9 cellular contexts compared by ENCODE assay signal in the genomic region with DNA sequence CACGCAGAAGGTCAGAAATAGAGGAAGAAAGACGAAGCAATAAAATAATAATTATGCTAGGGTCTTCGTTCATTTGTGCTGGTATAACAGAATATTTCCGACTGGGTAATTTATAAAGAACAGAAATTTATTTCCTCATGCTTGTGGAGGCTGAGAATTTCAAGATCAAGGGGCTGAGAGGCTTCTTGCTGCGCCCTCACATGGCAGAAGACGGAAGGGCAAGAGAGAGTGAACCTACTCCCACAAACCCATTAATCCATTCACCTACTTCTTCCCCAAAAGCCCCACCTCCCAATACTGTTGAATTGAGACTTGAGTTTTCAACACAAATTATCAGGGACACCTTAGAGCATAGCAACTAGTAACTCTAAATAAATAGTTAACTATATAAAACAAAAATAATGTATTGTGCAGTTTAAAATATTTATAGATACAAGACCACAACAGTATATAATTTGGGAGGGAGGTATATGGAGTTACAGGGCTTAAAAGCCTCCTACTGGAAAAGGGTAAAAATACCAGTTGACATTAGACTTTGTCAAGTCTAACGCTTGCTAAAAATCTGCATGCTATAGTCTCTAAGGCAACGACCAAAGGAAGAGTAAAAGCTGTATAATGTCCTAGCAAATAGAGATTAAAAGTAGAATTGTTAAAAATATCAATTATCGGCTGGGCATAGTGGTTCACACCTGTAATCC. TPM values are rescaled to one million over a fixed set of nuclear protein-coding genes. Genes with fewer than 3 reads are reported as not detected.
A peak's percentile ranks its signal among the peaks of the same experiment; 100 is the strongest.
DNase-seq lines count a peak whose midpoint lies in the region; ATAC-seq and FAIRE-seq lines count a peak whose summit lies in the region.
"Had no signal": no experiment of that assay in that cellular context is flagged by ENCODE, and none has a peak within 500 bp of the region (broad histone marks: within the 10 kb centered on the region; RNA-seq: fewer than 3 reads in every experiment).

No MANE protein-coding gene starts in this region.

- H3K36me3 Mint-ChIP-seq in activated CD4-positive, alpha-beta T cell treated with anti-CD3 and anti-CD28 coated beads, Interleukin-2, amount 10 ng/mL, durations not matched to agents 24 days and 14 days (ENCODE audit: low read depth): no peaks in the 10 kb centered on the region

- H3K9me3 Mint-ChIP-seq in activated CD4-positive, alpha-beta T cell treated with anti-CD3 and anti-CD28 coated beads, Interleukin-2, amount 10 ng/mL, durations not matched to agents 24 days and 14 days: no peaks in the 10 kb centered on the region

- H3K9me3 ChIP-seq in Karpas-422 (ENCODE audit: low read length) (no peaks in the 10 kb centered on the region), small intestine (ENCODE audit: control insufficient read depth, low read depth) (no peaks in the 10 kb centered on the region)

- no peak overlapping the region for H3K27ac Mint-ChIP-seq in activated CD4-positive, alpha-beta T cell treated with anti-CD3 and anti-CD28 coated beads, Interleukin-2, amount 10 ng/mL, durations not matched to agents 24 days and 14 days
- H3K27ac Mint-ChIP-seq: activated naive CD8-positive, alpha-beta T cell had no signal

- no peaks in the 10 kb centered on the region for H3K4me1 ChIP-seq in Karpas-422 (ENCODE audit: low read length)
- no peaks in the 10 kb centered on the region for H3K4me1 ChIP-seq in small intestine (ENCODE audit: control insufficient read depth in 2 of 2, insufficient read depth in 1 of 2, low read depth in 1 of 2, low read length in 1 of 2)

- no peak for ATAC-seq in GM18498 (IDR thresholded peaks at IDR 0.05; ENCODE audit: unreplicated experiment)

- H2AFZ ChIP-seq in Karpas-422 (ENCODE audit: low read length): no peak overlapping the region

- no peak overlapping the region for H3K9ac ChIP-seq in Karpas-422 (ENCODE audit: low read length)

- no peaks in the 10 kb centered on the region for H4K20me1 ChIP-seq in Karpas-422 (ENCODE audit: insufficient read depth, low read depth, low read length)

- H3K4me3 Mint-ChIP-seq in activated CD4-positive, alpha-beta T cell treated with anti-CD3 and anti-CD28 coated beads, Interleukin-2, amount 10 ng/mL, durations not matched to agents 24 days and 14 days: no peak overlapping the region
- H3K4me3 Mint-ChIP-seq: activated naive CD8-positive, alpha-beta T cell had no signal

- H3K9me2 ChIP-seq in Karpas-422 (replicated peaks; ENCODE audit: insufficient read depth, low read length): no peaks in the 10 kb centered on the region

- 56 to 69% (median 66%) methylated on average over 9 of the region's 9 CpGs for WGBS in small intestine, 3 donors

- FAIRE-seq in small intestine (lab: Jason Lieb, UNC): no peak

- peaks cover 9% of the 10 kb centered on the region for H3K27me3 Mint-ChIP-seq in activated CD4-positive, alpha-beta T cell treated with anti-CD3 and anti-CD28 coated beads, Interleukin-2, amount 10 ng/mL, durations not matched to agents 24 days and 14 days
- H3K27me3 Mint-ChIP-seq: activated naive CD8-positive, alpha-beta T cell had no signal

- no peaks in the 10 kb centered on the region for H3K27me3 ChIP-seq in Karpas-422 (ENCODE audit: low read length)
- no peaks in the 10 kb centered on the region for H3K27me3 ChIP-seq in small intestine (ENCODE audit: control insufficient read depth in 2 of 2, insufficient read depth in 2 of 2, low read length in 2 of 2)

- H3K4me2 ChIP-seq in Karpas-422 (ENCODE audit: low read depth, low read length, poor library complexity, severe bottlenecking): no peak overlapping the region

- peak; percentile 14 for DNase-seq in NCI-H748 (lab: John Stamatoyannopoulos, UW; ENCODE audit: unreplicated experiment)
- no peak for DNase-seq in NCI-H748 treated with DMSO at 0.1 percent for 48 hours (lab: John Stamatoyannopoulos, UW)
- peak; percentile 72 for DNase-seq in Karpas-422
- DNase-seq in activated CD4-positive, alpha-beta T cell treated with anti-CD3 and anti-CD28 coated beads, Interleukin-2, amount 10 ng/mL, durations not matched to agents 24 days and 14 days: peak; percentile 82
- DNase-seq in fibroblast of peridontal ligament (ENCODE audit: extremely low read depth): peak; percentile 25
- peak; percentile 6 for DNase-seq in small intestine
- no peak for DNase-seq in NCI-H345 (lab: John Stamatoyannopoulos, UW)

- H3K27ac ChIP-seq in Karpas-422 (ENCODE audit: low read length) (no peak overlapping the region), small intestine (ENCODE audit: low read depth in 1 of 2, low read length in 1 of 2) (no peak overlapping the region)

- H3K36me3 ChIP-seq in Karpas-422 (ENCODE audit: insufficient read depth, low read length) (no peaks in the 10 kb centered on the region), small intestine (ENCODE audit: control insufficient read depth in 2 of 2, insufficient read depth in 2 of 2, low read length in 2 of 2) (no peaks in the 10 kb centered on the region)

- H3K79me2 ChIP-seq in Karpas-422 (ENCODE audit: low read length): no peaks in the 10 kb centered on the region

- H3K4me3 ChIP-seq in Karpas-422 (ENCODE audit: low read length) (no peak overlapping the region), small intestine (ENCODE audit: low read depth in 1 of 2, low read length in 2 of 2) (no peak overlapping the region)

- peaks cover 3% of the 10 kb centered on the region for H3K4me1 Mint-ChIP-seq in activated CD4-positive, alpha-beta T cell treated with anti-CD3 and anti-CD28 coated beads, Interleukin-2, amount 10 ng/mL, durations not matched to agents 24 days and 14 days

- intact Hi-C loops in activated CD4-positive, alpha-beta T cell treated with anti-CD3 and anti-CD28 coated beads, Interleukin-2, amount 10 ng/mL, durations not matched to agents 24 days and 14 days (cut with micrococcal nuclease): loop anchor here (5.0 kb wide), 1 partner anchor 78 kb away; no protein-coding TSS in a partner anchor

RNA-seq across cellular contexts. Expression of gene NAA35, which starts 40.3 kb away (rescaled TPM):
- total RNA-seq in Karpas-422 (2014; rRNA removed; shearing (Covaris generic); ENCODE audit: low replicate concordance): 21.9 and 35.6 TPM in 2 replicates
- total RNA-seq in activated CD4-positive, alpha-beta T cell treated with anti-CD3 and anti-CD28 coated beads, Interleukin-2, amount 10 ng/mL, durations not matched to agents 24 days and 14 days: 28.0 and 29.6 TPM in 2 replicates
- 10 to 100 TPM in 1 of 3 donors, 1 to 10 TPM in 2; 7.2 to 11.2 (median 7.3) TPM for polyA plus RNA-seq in small intestine

Comparison
In these comparisons a context has a peak if more than half of its experiments do, and no peak if none do; other contexts are left out.
1. DNase-seq: peak in NCI-H748 (single experiment), Karpas-422 (single experiment), activated CD4-positive, alpha-beta T cell treated with anti-CD3 and anti-CD28 coated beads, Interleukin-2, amount 10 ng/mL, durations not matched to agents 24 days and 14 days (single experiment), fibroblast of peridontal ligament (single experiment) and small intestine (single experiment); none in NCI-H748 treated with DMSO at 0.1 percent for 48 hours (single experiment) and NCI-H345 (single experiment).